Comparison of ENCODE assay signal across 11 cellular contexts in genomic region chr4:5142726-5143125, GRCh38.
DNase-seq lines count a peak whose midpoint lies in the region; ATAC-seq, FAIRE-seq and TF ChIP-seq lines count a peak whose summit lies in the region.
"Had no signal": no experiment of that assay in that cellular context is flagged by ENCODE, and none has a peak within 500 bp of the region (broad histone marks: within the 10 kb centered on the region; RNA-seq: fewer than 3 reads in every experiment).

No MANE protein-coding gene starts in this region.

- TF ChIP-seq CTCF in D721Med (IDR thresholded peaks at IDR 0.05; ENCODE audit: insufficient read depth, missing control alignments) = peak; percentile 43
- 0 out of 2 replicates have a peak, but pooled peaks have one; percentile 22 for TF ChIP-seq CTCF in Loucy (conservative IDR thresholded peaks at IDR 0.05; ENCODE audit: low read length)
- peak; percentile 77 for TF ChIP-seq CTCF in choroid plexus epithelial cell (conservative IDR thresholded peaks at IDR 0.05; ENCODE audit: low read depth, low read length)
- TF ChIP-seq CTCF in gastrocnemius medialis (IDR thresholded peaks at IDR 0.05 in 4 of 5, conservative IDR thresholded peaks at IDR 0.05 in 1 of 5) = peak in 2 of 5 experiments; percentile 7 to 24

- DNase-seq in D721Med (ENCODE audit: insufficient read length, low spot score) = no peak
- DNase-seq in choroid plexus epithelial cell (ENCODE audit: low read depth) = peak; percentile 75
- DNase-seq in myocyte (ENCODE audit: low read depth) = peak; percentile 54
- DNase-seq in gastrocnemius medialis = no peak
- no peak for DNase-seq in NCI-H345 (lab: John Stamatoyannopoulos, UW)
- DNase-seq: activated CD4-positive, alpha-beta memory T cell treated with anti-CD3 and anti-CD28 coated beads for 36 hours had no signal

- no peak overlapping the region for H3K4me2 ChIP-seq in Loucy (ENCODE audit: low read depth, low read length, poor library complexity, severe bottlenecking)

- H3K4me1 ChIP-seq in Loucy (ENCODE audit: insufficient read depth, low read length, poor library complexity, severe bottlenecking) (no peaks in the 10 kb centered on the region), gastrocnemius medialis (no peaks in the 10 kb centered on the region)
- H3K4me1 ChIP-seq: HAP-1 had no signal

- no peak for FAIRE-seq in D721Med (lab: Jason Lieb, UNC)

- H3K9me2 ChIP-seq in Loucy (replicated peaks; ENCODE audit: low read depth, low read length) = no peaks in the 10 kb centered on the region

- no peaks in the 10 kb centered on the region for H3K79me2 ChIP-seq in Loucy (ENCODE audit: insufficient read depth, low read length)

- in situ Hi-C loops in gastrocnemius medialis (cut with MboI; ENCODE audit: low sequenced_read_pairs in 4 of 4) = no loop called here

- no peak overlapping the region for H3K9ac ChIP-seq in Loucy (ENCODE audit: low read depth, low read length, poor library complexity, severe bottlenecking)

- no peaks in the 10 kb centered on the region for H4K20me1 ChIP-seq in Loucy (ENCODE audit: insufficient read depth, low read length, poor library complexity, severe bottlenecking)

- no peak for TF ChIP-seq POLR2A in gastrocnemius medialis (IDR thresholded peaks at IDR 0.05)

- H3K36me3 ChIP-seq in Loucy (ENCODE audit: insufficient read depth, low read length) = no peaks in the 10 kb centered on the region
- H3K36me3 ChIP-seq in gastrocnemius medialis = no peaks in the 10 kb centered on the region
- H3K36me3 ChIP-seq: HAP-1 had no signal

- H2AFZ ChIP-seq in Loucy (ENCODE audit: low read length) = no peak overlapping the region

- ATAC-seq in gastrocnemius medialis = no peak
- no peak for ATAC-seq in GM21576 (IDR thresholded peaks at IDR 0.05; ENCODE audit: unreplicated experiment)
- ATAC-seq in HG03460 (IDR thresholded peaks at IDR 0.05; ENCODE audit: unreplicated experiment) = no peak
- ATAC-seq: mucosa of descending colon had no signal

- no peaks in the 10 kb centered on the region for H3K9me3 ChIP-seq in Loucy (ENCODE audit: insufficient read depth, low read depth, low read length)
- no peaks in the 10 kb centered on the region for H3K9me3 ChIP-seq in gastrocnemius medialis
- H3K9me3 ChIP-seq: HAP-1, mucosa of descending colon had no signal

- H3K27me3 ChIP-seq in Loucy (ENCODE audit: insufficient read depth, low read length, poor library complexity, severe bottlenecking) (no peaks in the 10 kb centered on the region), gastrocnemius medialis (no peaks in the 10 kb centered on the region)

- intact Hi-C loops in gastrocnemius medialis (cut with DNase I; ENCODE audit: low total_unique reads) = loop anchor here (5.0 kb wide), 1 partner anchor 145 kb away; no protein-coding TSS in a partner anchor

- H3K4me3 ChIP-seq in Loucy (ENCODE audit: low read length, poor library complexity, severe bottlenecking) (no peak overlapping the region), choroid plexus epithelial cell (ENCODE audit: low read depth, low read length) (no peak overlapping the region), gastrocnemius medialis (no peak overlapping the region)
- H3K4me3 ChIP-seq: HAP-1, mucosa of descending colon had no signal

- no peaks in the 10 kb centered on the region for H3F3A ChIP-seq in Loucy (ENCODE audit: low read depth)

- H3K27ac ChIP-seq in gastrocnemius medialis = no peak overlapping the region

Comparison
In these comparisons a context has a peak if more than half of its experiments do, and no peak if none do; other contexts are left out.
1. DNase-seq: peak in choroid plexus epithelial cell (single experiment) and myocyte (single experiment); none in D721Med (single experiment), gastrocnemius medialis (0 of 2) and NCI-H345 (single experiment).